In the genomic region with DNA sequence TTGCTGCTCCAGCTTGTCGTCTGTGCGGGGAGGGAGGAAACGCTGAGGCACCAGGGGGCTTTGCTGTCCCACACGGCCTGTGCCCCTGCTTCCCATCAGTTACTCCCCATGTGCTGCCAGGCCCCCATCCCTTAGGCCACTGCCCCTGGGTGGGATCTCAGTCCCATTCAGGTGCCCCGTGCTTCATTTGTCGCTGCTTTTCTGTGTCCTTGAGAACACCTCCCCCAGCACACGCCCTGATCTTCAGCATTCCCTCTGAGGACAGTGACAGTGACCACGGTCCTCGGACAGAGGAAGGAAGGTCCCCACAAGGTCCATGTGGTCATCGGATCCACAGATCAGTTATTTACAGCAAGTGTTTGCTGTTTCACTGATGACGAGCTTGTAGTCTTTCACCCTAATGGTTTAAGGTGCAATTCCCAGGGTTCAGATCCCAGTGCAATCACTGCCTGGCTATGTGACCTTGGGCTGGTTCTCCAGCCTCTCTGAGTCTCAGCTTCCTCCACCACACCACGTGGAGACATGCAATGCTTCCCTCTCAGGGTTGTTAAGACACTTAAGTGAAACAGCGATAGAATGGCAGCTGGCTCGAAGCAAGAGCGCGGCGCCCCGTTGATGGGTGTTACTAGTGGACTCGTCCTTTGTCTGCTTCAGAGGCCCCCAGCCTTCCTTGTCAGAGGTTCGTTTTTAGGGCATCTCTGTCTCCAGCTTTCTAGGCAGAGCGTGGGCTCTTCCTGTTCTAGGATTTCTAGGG, we compare ENCODE assay signal across 1 cellular context.
TF ChIP-seq lines count a peak whose summit lies in the region.

No MANE protein-coding gene starts in this region.

TF ChIP-seq in HepG2, 621 proteins besides CTCF, POLR2A, EP300 and RAD21 (continued from another document):
- TF ChIP-seq, protein P1, sequence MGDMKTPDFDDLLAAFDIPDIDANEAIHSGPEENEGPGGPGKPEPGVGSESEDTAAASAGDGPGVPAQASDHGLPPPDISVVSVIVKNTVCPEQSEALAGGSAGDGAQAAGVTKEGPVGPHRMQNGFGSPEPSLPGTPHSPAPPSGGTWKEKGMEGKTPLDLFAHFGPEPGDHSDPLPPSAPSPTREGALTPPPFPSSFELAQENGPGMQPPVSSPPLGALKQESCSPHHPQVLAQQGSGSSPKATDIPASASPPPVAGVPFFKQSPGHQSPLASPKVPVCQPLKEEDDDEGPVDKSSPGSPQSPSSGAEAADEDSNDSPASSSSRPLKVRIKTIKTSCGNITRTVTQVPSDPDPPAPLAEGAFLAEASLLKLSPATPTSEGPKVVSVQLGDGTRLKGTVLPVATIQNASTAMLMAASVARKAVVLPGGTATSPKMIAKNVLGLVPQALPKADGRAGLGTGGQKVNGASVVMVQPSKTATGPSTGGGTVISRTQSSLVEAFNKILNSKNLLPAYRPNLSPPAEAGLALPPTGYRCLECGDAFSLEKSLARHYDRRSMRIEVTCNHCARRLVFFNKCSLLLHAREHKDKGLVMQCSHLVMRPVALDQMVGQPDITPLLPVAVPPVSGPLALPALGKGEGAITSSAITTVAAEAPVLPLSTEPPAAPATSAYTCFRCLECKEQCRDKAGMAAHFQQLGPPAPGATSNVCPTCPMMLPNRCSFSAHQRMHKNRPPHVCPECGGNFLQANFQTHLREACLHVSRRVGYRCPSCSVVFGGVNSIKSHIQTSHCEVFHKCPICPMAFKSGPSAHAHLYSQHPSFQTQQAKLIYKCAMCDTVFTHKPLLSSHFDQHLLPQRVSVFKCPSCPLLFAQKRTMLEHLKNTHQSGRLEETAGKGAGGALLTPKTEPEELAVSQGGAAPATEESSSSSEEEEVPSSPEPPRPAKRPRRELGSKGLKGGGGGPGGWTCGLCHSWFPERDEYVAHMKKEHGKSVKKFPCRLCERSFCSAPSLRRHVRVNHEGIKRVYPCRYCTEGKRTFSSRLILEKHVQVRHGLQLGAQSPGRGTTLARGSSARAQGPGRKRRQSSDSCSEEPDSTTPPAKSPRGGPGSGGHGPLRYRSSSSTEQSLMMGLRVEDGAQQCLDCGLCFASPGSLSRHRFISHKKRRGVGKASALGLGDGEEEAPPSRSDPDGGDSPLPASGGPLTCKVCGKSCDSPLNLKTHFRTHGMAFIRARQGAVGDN (CRISPR knock-in tag; IDR thresholded peaks at IDR 0.05): peak; percentile 41
- TF ChIP-seq GABPB1 (CRISPR knock-in tag; IDR thresholded peaks at IDR 0.05) (no peak), NFYC (CRISPR knock-in tag; IDR thresholded peaks at IDR 0.05) (no peak), ZNF446 (CRISPR knock-in tag; IDR thresholded peaks at IDR 0.05) (no peak), ZNF224 (CRISPR knock-in tag; IDR thresholded peaks at IDR 0.05) (no peak), HES4 (CRISPR knock-in tag; IDR thresholded peaks at IDR 0.05; ENCODE audit: borderline replicate concordance) (0 out of 2 replicates have a peak, but pooled peaks have one; percentile 33), CREB1 (IDR thresholded peaks at IDR 0.05) (peak; percentile 73), CREB1 (CRISPR knock-in tag; IDR thresholded peaks at IDR 0.05) (no peak), ZSCAN20 (CRISPR knock-in tag; IDR thresholded peaks at IDR 0.05; ENCODE audit: borderline replicate concordance) (no peak), RBM39 (IDR thresholded peaks at IDR 0.05; ENCODE audit: low read depth, low read length, poor library complexity, severe bottlenecking) (no peak), ONECUT2 (CRISPR knock-in tag; IDR thresholded peaks at IDR 0.05) (no peak), MED8 (CRISPR knock-in tag; IDR thresholded peaks at IDR 0.05; ENCODE audit: insufficient replicate concordance) (no peak), JUN (CRISPR knock-in tag; IDR thresholded peaks at IDR 0.05) (no peak), TOPORS (CRISPR knock-in tag; IDR thresholded peaks at IDR 0.05) (no peak; the same call in 1 of the 2 replicates), POLR2G (IDR thresholded peaks at IDR 0.05; ENCODE audit: low read depth, low read length) (no peak), GFI1 (CRISPR knock-in tag; IDR thresholded peaks at IDR 0.05; ENCODE audit: borderline replicate concordance) (peak; percentile 70; the same call in 1 of the 2 replicates), ZNF703 (CRISPR knock-in tag; IDR thresholded peaks at IDR 0.05; ENCODE audit: borderline replicate concordance) (no peak), NR2F1 (CRISPR knock-in tag; IDR thresholded peaks at IDR 0.05) (no peak), SP140L (CRISPR knock-in tag; IDR thresholded peaks at IDR 0.05; ENCODE audit: borderline replicate concordance) (no peak), ZBTB38 (CRISPR knock-in tag; IDR thresholded peaks at IDR 0.05) (no peak), ZNF644 (CRISPR knock-in tag; IDR thresholded peaks at IDR 0.05; ENCODE audit: low read depth) (no peak), IRF2 (CRISPR knock-in tag; IDR thresholded peaks at IDR 0.05) (0 out of 2 replicates have a peak, but pooled peaks have one; percentile 15), NAIF1 (CRISPR knock-in tag; IDR thresholded peaks at IDR 0.05; ENCODE audit: borderline replicate concordance) (no peak), HDAC2 (CRISPR knock-in tag; IDR thresholded peaks at IDR 0.05) (no peak), MEIS1 (CRISPR knock-in tag; IDR thresholded peaks at IDR 0.05; ENCODE audit: borderline replicate concordance) (no peak), EZH2 (conservative IDR thresholded peaks at IDR 0.05; ENCODE audit: low read depth, low read length) (no peak), WIZ (CRISPR knock-in tag; IDR thresholded peaks at IDR 0.05) (no peak), FOXA3 (CRISPR knock-in tag; IDR thresholded peaks at IDR 0.05) (peak; percentile 20), KLF13 (CRISPR knock-in tag; IDR thresholded peaks at IDR 0.05) (no peak)
- TF ChIP-seq, protein P2, sequence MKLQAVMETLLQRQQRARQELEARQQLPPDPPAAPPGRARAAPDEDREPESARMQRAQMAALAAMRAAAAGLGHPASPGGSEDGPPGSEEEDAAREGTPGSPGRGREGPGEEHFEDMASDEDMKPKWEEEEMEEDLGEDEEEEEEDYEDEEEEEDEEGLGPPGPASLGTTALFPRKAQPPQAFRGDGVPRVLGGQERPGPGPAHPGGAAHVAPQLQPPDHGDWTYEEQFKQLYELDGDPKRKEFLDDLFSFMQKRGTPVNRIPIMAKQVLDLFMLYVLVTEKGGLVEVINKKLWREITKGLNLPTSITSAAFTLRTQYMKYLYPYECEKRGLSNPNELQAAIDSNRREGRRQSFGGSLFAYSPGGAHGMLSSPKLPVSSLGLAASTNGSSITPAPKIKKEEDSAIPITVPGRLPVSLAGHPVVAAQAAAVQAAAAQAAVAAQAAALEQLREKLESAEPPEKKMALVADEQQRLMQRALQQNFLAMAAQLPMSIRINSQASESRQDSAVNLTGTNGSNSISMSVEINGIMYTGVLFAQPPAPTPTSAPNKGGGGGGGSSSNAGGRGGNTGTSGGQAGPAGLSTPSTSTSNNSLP (IDR thresholded peaks at IDR 0.05; ENCODE audit: low read depth, low read length): no peak
- TF ChIP-seq, protein P3, sequence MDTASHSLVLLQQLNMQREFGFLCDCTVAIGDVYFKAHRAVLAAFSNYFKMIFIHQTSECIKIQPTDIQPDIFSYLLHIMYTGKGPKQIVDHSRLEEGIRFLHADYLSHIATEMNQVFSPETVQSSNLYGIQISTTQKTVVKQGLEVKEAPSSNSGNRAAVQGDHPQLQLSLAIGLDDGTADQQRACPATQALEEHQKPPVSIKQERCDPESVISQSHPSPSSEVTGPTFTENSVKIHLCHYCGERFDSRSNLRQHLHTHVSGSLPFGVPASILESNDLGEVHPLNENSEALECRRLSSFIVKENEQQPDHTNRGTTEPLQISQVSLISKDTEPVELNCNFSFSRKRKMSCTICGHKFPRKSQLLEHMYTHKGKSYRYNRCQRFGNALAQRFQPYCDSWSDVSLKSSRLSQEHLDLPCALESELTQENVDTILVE (CRISPR knock-in tag; IDR thresholded peaks at IDR 0.05): peak; percentile 50; the same call in 1 of the 2 replicates
- TF ChIP-seq, protein P4, sequence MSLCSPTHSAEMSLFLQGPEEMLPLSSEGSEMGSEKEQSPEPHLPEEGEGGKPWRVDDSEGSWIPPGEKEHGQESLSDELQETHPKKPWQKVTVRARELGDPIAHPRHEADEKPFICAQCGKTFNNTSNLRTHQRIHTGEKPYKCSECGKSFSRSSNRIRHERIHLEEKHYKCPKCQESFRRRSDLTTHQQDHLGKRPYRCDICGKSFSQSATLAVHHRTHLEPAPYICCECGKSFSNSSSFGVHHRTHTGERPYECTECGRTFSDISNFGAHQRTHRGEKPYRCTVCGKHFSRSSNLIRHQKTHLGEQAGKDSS (CRISPR knock-in tag; IDR thresholded peaks at IDR 0.05; ENCODE audit: borderline replicate concordance, low read depth): no peak
- TF ChIP-seq, protein P5, sequence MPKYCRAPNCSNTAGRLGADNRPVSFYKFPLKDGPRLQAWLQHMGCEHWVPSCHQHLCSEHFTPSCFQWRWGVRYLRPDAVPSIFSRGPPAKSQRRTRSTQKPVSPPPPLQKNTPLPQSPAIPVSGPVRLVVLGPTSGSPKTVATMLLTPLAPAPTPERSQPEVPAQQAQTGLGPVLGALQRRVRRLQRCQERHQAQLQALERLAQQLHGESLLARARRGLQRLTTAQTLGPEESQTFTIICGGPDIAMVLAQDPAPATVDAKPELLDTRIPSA (CRISPR knock-in tag; IDR thresholded peaks at IDR 0.05; ENCODE audit: borderline replicate concordance): no peak
- TF ChIP-seq, protein P6, sequence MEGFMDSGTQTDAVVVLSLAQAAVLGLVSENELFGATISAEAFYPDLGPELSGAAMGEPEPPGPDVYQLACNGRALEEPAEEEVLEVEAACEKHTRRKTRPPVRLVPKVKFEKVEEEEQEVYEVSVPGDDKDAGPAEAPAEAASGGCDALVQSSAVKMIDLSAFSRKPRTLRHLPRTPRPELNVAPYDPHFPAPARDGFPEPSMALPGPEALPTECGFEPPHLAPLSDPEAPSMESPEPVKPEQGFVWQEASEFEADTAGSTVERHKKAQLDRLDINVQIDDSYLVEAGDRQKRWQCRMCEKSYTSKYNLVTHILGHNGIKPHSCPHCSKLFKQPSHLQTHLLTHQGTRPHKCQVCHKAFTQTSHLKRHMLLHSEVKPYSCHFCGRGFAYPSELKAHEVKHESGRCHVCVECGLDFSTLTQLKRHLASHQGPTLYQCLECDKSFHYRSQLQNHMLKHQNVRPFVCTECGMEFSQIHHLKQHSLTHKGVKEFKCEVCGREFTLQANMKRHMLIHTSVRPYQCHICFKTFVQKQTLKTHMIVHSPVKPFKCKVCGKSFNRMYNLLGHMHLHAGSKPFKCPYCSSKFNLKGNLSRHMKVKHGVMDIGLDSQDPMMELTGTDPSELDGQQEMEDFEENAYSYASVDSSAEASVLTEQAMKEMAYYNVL (CRISPR knock-in tag; IDR thresholded peaks at IDR 0.05; ENCODE audit: borderline replicate concordance): no peak
- TF ChIP-seq, protein P7, sequence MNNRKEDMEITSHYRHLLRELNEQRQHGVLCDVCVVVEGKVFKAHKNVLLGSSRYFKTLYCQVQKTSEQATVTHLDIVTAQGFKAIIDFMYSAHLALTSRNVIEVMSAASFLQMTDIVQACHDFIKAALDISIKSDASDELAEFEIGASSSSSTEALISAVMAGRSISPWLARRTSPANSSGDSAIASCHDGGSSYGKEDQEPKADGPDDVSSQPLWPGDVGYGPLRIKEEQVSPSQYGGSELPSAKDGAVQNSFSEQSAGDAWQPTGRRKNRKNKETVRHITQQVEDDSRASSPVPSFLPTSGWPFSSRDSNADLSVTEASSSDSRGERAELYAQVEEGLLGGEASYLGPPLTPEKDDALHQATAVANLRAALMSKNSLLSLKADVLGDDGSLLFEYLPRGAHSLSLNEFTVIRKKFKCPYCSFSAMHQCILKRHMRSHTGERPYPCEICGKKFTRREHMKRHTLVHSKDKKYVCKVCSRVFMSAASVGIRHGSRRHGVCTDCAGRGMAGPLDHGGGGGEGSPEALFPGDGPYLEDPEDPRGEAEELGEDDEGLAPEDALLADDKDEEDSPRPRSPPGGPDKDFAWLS (CRISPR knock-in tag; IDR thresholded peaks at IDR 0.05; ENCODE audit: borderline replicate concordance): no peak
